Comparison of ENCODE assay signal across 10 cellular contexts in genomic region chr5:157303667-157304327, GRCh38. TPM values are rescaled to one million over a fixed set of nuclear protein-coding genes. Genes with fewer than 3 reads are reported as not detected.
DNase-seq lines count a peak whose midpoint lies in the region; ATAC-seq and TF ChIP-seq lines count a peak whose summit lies in the region.
"Had no signal": no experiment of that assay in that cellular context is flagged by ENCODE, and none has a peak within 500 bp of the region (broad histone marks: within the 10 kb centered on the region; RNA-seq: fewer than 3 reads in every experiment).

No MANE protein-coding gene starts in this region.

- peak overlapping the region; percentile 77 for H3K27ac Mint-ChIP-seq in activated CD4-positive, alpha-beta T cell treated with anti-CD3 and anti-CD28 coated beads, Interleukin-2, amount 10 ng/mL, durations not matched to agents 24 days and 14 days
- no peak overlapping the region for H3K27ac Mint-ChIP-seq in endothelial cell (ENCODE audit: unreplicated experiment)

- ATAC-seq in GM18502 (IDR thresholded peaks at IDR 0.05; ENCODE audit: poor library complexity, unreplicated experiment), result no peak

- H3K36me3 Mint-ChIP-seq in activated CD4-positive, alpha-beta T cell treated with anti-CD3 and anti-CD28 coated beads, Interleukin-2, amount 10 ng/mL, durations not matched to agents 24 days and 14 days (ENCODE audit: low read depth), result peaks cover 67% of the 10 kb centered on the region
- peaks cover 11% of the 10 kb centered on the region for H3K36me3 Mint-ChIP-seq in endothelial cell (ENCODE audit: low read depth, unreplicated experiment)

- H3K4me3 ChIP-seq in ascending aorta, result no peak overlapping the region
- H3K4me3 ChIP-seq: SJCRH30 had no signal

- intact Hi-C loops in activated CD4-positive, alpha-beta T cell treated with anti-CD3 and anti-CD28 coated beads, Interleukin-2, amount 10 ng/mL, durations not matched to agents 24 days and 14 days (cut with micrococcal nuclease), result loop anchor here (2.0 kb wide), 1 partner anchor 13 kb away; no protein-coding TSS in a partner anchor
- intact Hi-C loops in ascending aorta (cut with DNase I), result no loop called here

- H3K27me3 ChIP-seq in ascending aorta, result no peaks in the 10 kb centered on the region
- H3K27me3 ChIP-seq: SJCRH30 had no signal

- no peak overlapping the region for H3K27ac ChIP-seq in ascending aorta
- H3K27ac ChIP-seq: SJCRH30 had no signal

- H3K4me1 Mint-ChIP-seq in activated CD4-positive, alpha-beta T cell treated with anti-CD3 and anti-CD28 coated beads, Interleukin-2, amount 10 ng/mL, durations not matched to agents 24 days and 14 days, result peaks cover 53% of the 10 kb centered on the region
- H3K4me1 Mint-ChIP-seq in endothelial cell (ENCODE audit: unreplicated experiment), result no peaks in the 10 kb centered on the region

- DNase-seq in NCI-H1092 treated with DMSO at 0.1 percent for 48 hours (lab: John Stamatoyannopoulos, UW), result peak; percentile 10
- DNase-seq in NCI-H1092 (lab: John Stamatoyannopoulos, UW), result no peak
- peak; percentile 83 for DNase-seq in activated CD4-positive, alpha-beta T cell treated with anti-CD3 and anti-CD28 coated beads, Interleukin-2, amount 10 ng/mL, durations not matched to agents 24 days and 14 days
- DNase-seq in endothelial cell (ENCODE audit: low spot score), result peak; percentile 52
- DNase-seq in stimulated activated CD4-positive, alpha-beta T cell treated with anti-CD3 and anti-CD28 coated beads, TNF-alpha, amount 100 ng/mL, for 24 hours (ENCODE audit: low read depth in 3 of 3), result peak in 2 of 3 experiments; percentile 17 to 35
- DNase-seq in NCI-H526 (lab: John Stamatoyannopoulos, UW), result no peak
- no peak for DNase-seq in ascending aorta (ENCODE audit: low spot score in 2 of 2)
- DNase-seq: ACHN had no signal

- no peaks in the 10 kb centered on the region for H3K9me3 ChIP-seq in ascending aorta
- H3K9me3 ChIP-seq: SJCRH30 had no signal

- H3K4me1 ChIP-seq in ascending aorta, result no peaks in the 10 kb centered on the region
- H3K4me1 ChIP-seq: SJCRH30 had no signal

- peaks cover 6 to 21% of the 10 kb centered on the region in 2 donors for H3K36me3 ChIP-seq in ascending aorta
- H3K36me3 ChIP-seq: SJCRH30 had no signal

- no peaks in the 10 kb centered on the region for H3K9me3 Mint-ChIP-seq in activated CD4-positive, alpha-beta T cell treated with anti-CD3 and anti-CD28 coated beads, Interleukin-2, amount 10 ng/mL, durations not matched to agents 24 days and 14 days
- no peaks in the 10 kb centered on the region for H3K9me3 Mint-ChIP-seq in endothelial cell (ENCODE audit: unreplicated experiment)

- peak overlapping the region; percentile 53 for H3K4me3 Mint-ChIP-seq in activated CD4-positive, alpha-beta T cell treated with anti-CD3 and anti-CD28 coated beads, Interleukin-2, amount 10 ng/mL, durations not matched to agents 24 days and 14 days
- no peak overlapping the region for H3K4me3 Mint-ChIP-seq in endothelial cell (ENCODE audit: unreplicated experiment)

- TF ChIP-seq CTCF in endothelial cell (IDR thresholded peaks at IDR 0.05; ENCODE audit: unreplicated experiment) (no peak), ascending aorta (IDR thresholded peaks at IDR 0.05) (no peak)

- no peaks in the 10 kb centered on the region for H3K27me3 Mint-ChIP-seq in activated CD4-positive, alpha-beta T cell treated with anti-CD3 and anti-CD28 coated beads, Interleukin-2, amount 10 ng/mL, durations not matched to agents 24 days and 14 days
- peaks cover 1% of the 10 kb centered on the region for H3K27me3 Mint-ChIP-seq in endothelial cell (ENCODE audit: unreplicated experiment)

RNA-seq across cellular contexts. Expression of gene CYFIP2, which starts 37.9 kb away (rescaled TPM):
- 180 and 193 TPM in 2 replicates for total RNA-seq in activated CD4-positive, alpha-beta T cell treated with anti-CD3 and anti-CD28 coated beads, Interleukin-2, amount 10 ng/mL, durations not matched to agents 24 days and 14 days
- total RNA-seq in endothelial cell (ENCODE audit: unreplicated experiment) (42.9 TPM), ascending aorta (78.1 TPM)

Comparison
In these comparisons a context has a peak if more than half of its experiments do, and no peak if none do; other contexts are left out.
1. DNase-seq: peak in NCI-H1092 treated with DMSO at 0.1 percent for 48 hours (single experiment), activated CD4-positive, alpha-beta T cell treated with anti-CD3 and anti-CD28 coated beads, Interleukin-2, amount 10 ng/mL, durations not matched to agents 24 days and 14 days (single experiment), endothelial cell (single experiment) and stimulated activated CD4-positive, alpha-beta T cell treated with anti-CD3 and anti-CD28 coated beads, TNF-alpha, amount 100 ng/mL, for 24 hours (2 of 3); none in NCI-H1092 (single experiment), NCI-H526 (0 of 2) and ascending aorta (0 of 2).